ENCODE assay signal across 20 cellular contexts in the genomic region with DNA sequence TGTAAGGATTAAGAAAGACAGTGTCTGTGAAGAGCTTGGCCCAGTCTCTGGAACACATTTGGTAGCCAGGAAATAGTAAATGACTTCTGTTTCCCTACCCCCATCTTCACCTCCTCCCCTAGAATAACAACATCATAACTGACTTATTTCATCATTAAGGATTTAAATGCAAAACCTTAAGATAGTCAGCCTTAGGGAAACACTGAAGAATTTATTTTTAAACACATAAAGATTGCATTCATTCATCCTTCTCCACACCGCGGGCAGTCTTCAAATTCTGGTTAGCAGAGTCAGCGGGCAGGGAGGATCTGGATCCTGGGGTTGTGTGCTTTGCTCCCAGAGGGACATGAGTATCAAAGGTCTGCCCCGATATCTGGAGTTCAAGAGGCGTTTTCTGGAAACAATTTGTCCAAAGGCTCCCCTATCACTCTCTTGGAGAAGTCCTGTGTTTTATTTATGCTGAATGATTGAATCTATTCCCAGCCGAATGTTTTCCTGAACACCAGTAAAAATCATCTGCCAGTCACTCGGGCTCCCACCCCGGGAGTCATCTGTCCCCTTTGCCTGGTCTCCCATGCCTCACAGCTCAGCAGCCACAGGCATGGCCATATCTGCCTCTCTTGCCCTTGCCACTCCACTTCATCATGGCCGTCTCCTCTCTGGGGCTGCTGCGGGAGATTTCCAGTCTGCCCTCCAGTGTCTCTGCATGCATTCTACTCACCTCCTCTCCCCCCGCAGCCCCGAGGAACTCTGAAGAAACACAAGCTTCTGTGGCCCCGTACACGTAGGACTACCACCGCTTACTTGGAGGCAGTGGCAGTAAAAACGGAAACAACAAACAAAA.
"Had no signal": no experiment of that assay in that cellular context is flagged by ENCODE, and none has a peak within 500 bp of the region (broad histone marks: within the 10 kb centered on the region; RNA-seq: fewer than 3 reads in every experiment).

No MANE protein-coding gene starts in this region.

- ATAC-seq: activated T-cell treated with anti-CD3 and anti-CD28 coated beads, Interleukin-2, amount 50 U/mL, for 72 hours; body of pancreas; gastrocnemius medialis; T-cell; upper lobe of right lung had no signal

- H3K4me3 ChIP-seq: body of pancreas, cardiac muscle cell, gastrocnemius medialis, spleen, thoracic aorta, upper lobe of right lung had no signal

- H3K27ac ChIP-seq: body of pancreas, cardiac muscle cell, gastrocnemius medialis, upper lobe of right lung had no signal

- H3K9me3 ChIP-seq: body of pancreas, gastrocnemius medialis, spleen, thoracic aorta, upper lobe of right lung had no signal

- H3K36me3 ChIP-seq: gastrocnemius medialis had no signal

- DNase-seq: activated B cell treated with CpG ODN at 0.5 μM for 24 hours; activated CD4-positive, alpha-beta T cell treated with anti-CD3 and anti-CD28 coated beads for 4 hours; activated CD4-positive, alpha-beta T cell treated with anti-CD3 and anti-CD28 coated beads, Interleukin-2, amount 50 U/mL, for 48 hours; activated effector memory CD4-positive, alpha-beta T cell treated with Interleukin-2 at 50 U/mL for 16 hours; activated naive CD4-positive, alpha-beta T cell treated with anti-CD3 and anti-CD28 coated beads for 36 hours; activated T-cell treated with anti-CD3 and anti-CD28 coated beads, Interleukin-2, amount 50 U/mL, for 72 hours; amygdala; body of pancreas; effector CD8-positive, alpha-beta T cell; gastrocnemius medialis; hippocampal formation; occipital lobe; posterior cingulate gyrus; spleen; stimulated activated CD4-positive, alpha-beta T cell treated with anti-CD3 and anti-CD28 coated beads, Interleukin-4, amount 100 ng/mL, for 1 hour; stimulated activated naive CD4-positive, alpha-beta T cell treated with Interleukin-2 at 50 U/mL for 16 hours; T-cell; upper lobe of right lung had no signal

- H3K27me3 ChIP-seq: body of pancreas, cardiac muscle cell, gastrocnemius medialis, upper lobe of right lung had no signal
